Comparison of ENCODE assay signal across 29 cellular contexts in genomic region chr10:215444-215843, GRCh38.
DNase-seq lines count a peak whose midpoint lies in the region; ATAC-seq, FAIRE-seq and TF ChIP-seq lines count a peak whose summit lies in the region.
"Had no signal": no experiment of that assay in that cellular context is flagged by ENCODE, and none has a peak within 500 bp of the region (broad histone marks: within the 10 kb centered on the region; RNA-seq: fewer than 3 reads in every experiment).

No MANE protein-coding gene starts in this region.

- TF ChIP-seq POLR2A in HepG2 (IDR thresholded peaks at IDR 0.05; ENCODE audit: insufficient read depth in 1 of 2, low read depth in 2 of 2, low read length in 2 of 2) (no peak), right lobe of liver (IDR thresholded peaks at IDR 0.05) (no peak)

- H3K4me1 ChIP-seq in HepG2 (ENCODE audit: insufficient read depth, low read length), result peaks cover 15% of the 10 kb centered on the region; the same call in 1 of the 2 replicates
- peaks cover 0 to 9% (median 3%) of the 10 kb centered on the region in 4 donors for H3K4me1 ChIP-seq in right lobe of liver

- H3K4me3 ChIP-seq in HepG2 (replicated peaks in 1 of 3; ENCODE audit: insufficient read depth in 1 of 3, low read depth in 2 of 3, low read length in 3 of 3) (no peak overlapping the region), right lobe of liver (no peak overlapping the region)
- H3K4me3 ChIP-seq: A549; BLaER1; BLaER1 treated with 17β-estradiol and CSF1 and Interleukin-3, amounts not matched to agents 10 nM and 100 nM had no signal

- H3K79me2 ChIP-seq in HepG2 (ENCODE audit: insufficient read depth, low read length), result no peaks in the 10 kb centered on the region

- peaks cover 0 to 5% of the 10 kb centered on the region in 2 experiments; a peak in 2 of 5 replicates for H3K36me3 ChIP-seq in HepG2 (replicated peaks in 1 of 2; ENCODE audit: control insufficient read depth in 1 of 2, insufficient read depth in 2 of 2, low read length in 2 of 2)
- peaks cover 0 to 5% (median 0%) of the 10 kb centered on the region in 4 donors for H3K36me3 ChIP-seq in right lobe of liver
- H3K36me3 ChIP-seq: BE2C had no signal

- no peaks in the 10 kb centered on the region for H3K27me3 ChIP-seq in HepG2 (ENCODE audit: control insufficient read depth in 1 of 2, insufficient read depth in 2 of 2, low read length in 2 of 2)
- no peaks in the 10 kb centered on the region for H3K27me3 ChIP-seq in right lobe of liver
- H3K27me3 ChIP-seq: BE2C; BLaER1; BLaER1 treated with 17β-estradiol and CSF1 and Interleukin-3, amounts not matched to agents 10 nM and 100 nM had no signal

- H3K9me3 ChIP-seq in HepG2 (ENCODE audit: low read length), result no peaks in the 10 kb centered on the region
- H3K9me3 ChIP-seq in right lobe of liver, result no peaks in the 10 kb centered on the region
- H3K9me3 ChIP-seq: A549; BE2C; BLaER1; BLaER1 treated with 17β-estradiol and CSF1 and Interleukin-3, amounts not matched to agents 10 nM and 100 nM; Caco-2 had no signal

- TF ChIP-seq EP300 in HepG2 (IDR thresholded peaks at IDR 0.05; ENCODE audit: low read depth in 2 of 2, low read length in 2 of 2) (no peak), HepG2 (CRISPR knock-in tag; IDR thresholded peaks at IDR 0.05; ENCODE audit: borderline replicate concordance) (no peak)

- BruUV-seq in HepG2 (replicated peaks; lab: Mats Ljungman, UMichigan), result no TSS peak

- H4K20me1 ChIP-seq in HepG2 (ENCODE audit: insufficient read depth, low read length), result no peaks in the 10 kb centered on the region
- H4K20me1 ChIP-seq: BLaER1 had no signal

- intact Hi-C loops in HepG2 (cut with micrococcal nuclease; ENCODE audit: unreplicated experiment), result no loop called here
- intact Hi-C loops in right lobe of liver (cut with DNase I), result no loop called here

- CTCF ChIA-PET in HepG2 (lab: Yijun Ruan, JAX; ENCODE audit: low intra/inter-chr PET ratio, low total read pairs), result no interaction called here

- H3K27ac ChIP-seq in HepG2 (ENCODE audit: extremely low read length, insufficient read depth, low read length) (no peak overlapping the region), right lobe of liver (no peak overlapping the region)
- H3K27ac ChIP-seq: 22Rv1; A549; BLaER1; BLaER1 treated with 17β-estradiol and CSF1 and Interleukin-3, amounts not matched to agents 10 nM and 100 nM; C4-2B had no signal

- no peak overlapping the region for H3K9ac ChIP-seq in HepG2 (ENCODE audit: insufficient read depth, low read depth, low read length)
- H3K9ac ChIP-seq: BLaER1; BLaER1 treated with 17β-estradiol and CSF1 and Interleukin-3, amounts not matched to agents 10 nM and 100 nM had no signal

- in situ Hi-C loops in HepG2 (cut with HindIII; ENCODE audit: extremely low pct_ligation_motif_present, low pct_unique_long_range_greater_than_20kb), result no loop called here

- WGBS in HepG2 (ENCODE audit: low lambda C conversion rate), result 76% methylated on average over 4 of the region's 4 CpGs
- WGBS in right lobe of liver (ENCODE audit: insufficient coverage, low coverage, low lambda C conversion rate, missing lambda C conversion rate), result 80% methylated on average over 4 of the region's 4 CpGs

- ATAC-seq in HepG2 (no peak), right lobe of liver (no peak)
- ATAC-seq: A549; CD8-positive, alpha-beta T cell had no signal

- no peak overlapping the region for H2AFZ ChIP-seq in HepG2 (ENCODE audit: low read length)

- TF ChIP-seq RAD21 in HepG2 (CRISPR knock-in tag; IDR thresholded peaks at IDR 0.05), result no peak

- POLR2A ChIA-PET in HepG2 (lab: Yijun Ruan, JAX), result no interaction called here

- H3K4me2 ChIP-seq in HepG2 (ENCODE audit: low read depth, low read length), result no peak overlapping the region
- H3K4me2 ChIP-seq: A549; BLaER1; BLaER1 treated with 17β-estradiol and CSF1 and Interleukin-3, amounts not matched to agents 10 nM and 100 nM had no signal

- TF ChIP-seq CTCF in HepG2 (CRISPR knock-in tag; IDR thresholded peaks at IDR 0.05) (no peak), right lobe of liver (IDR thresholded peaks at IDR 0.05) (no peak)

- DNase-seq in HepG2 (ENCODE audit: low spot score), result no peak
- no peak for DNase-seq in right lobe of liver
- DNase-seq: 8988T; ACHN; AML-193; BE2C; C1 segment of cervical spinal cord; Caco-2; Calu3; CD4-positive, alpha-beta memory T cell; CD4-positive, alpha-beta T cell; CD4-positive, CD25-positive, alpha-beta regulatory T cell; CD8-positive, alpha-beta memory T cell; CD8-positive, alpha-beta T cell; COR-L47; DMS 273 treated with DMSO at 0.1 percent for 48 hours; DMS153; DMS53; DMS79; DMS79 treated with DMSO at 0.1 percent for 48 hours; DND-41; EL had no signal

- peak; percentile 68 for FAIRE-seq in HepG2 (lab: Jason Lieb, UNC)
- FAIRE-seq: A204.1, D721Med had no signal

TF ChIP-seq in HepG2, 621 proteins besides CTCF, POLR2A, EP300 and RAD21:
- TF ChIP-seq NR2F6 (IDR thresholded peaks at IDR 0.05), result peak; percentile 56
- TF ChIP-seq NR2F6 (CRISPR knock-in tag; IDR thresholded peaks at IDR 0.05), result peak; percentile 54; the same call in 1 of the 2 replicates
- TF ChIP-seq, protein P1, sequence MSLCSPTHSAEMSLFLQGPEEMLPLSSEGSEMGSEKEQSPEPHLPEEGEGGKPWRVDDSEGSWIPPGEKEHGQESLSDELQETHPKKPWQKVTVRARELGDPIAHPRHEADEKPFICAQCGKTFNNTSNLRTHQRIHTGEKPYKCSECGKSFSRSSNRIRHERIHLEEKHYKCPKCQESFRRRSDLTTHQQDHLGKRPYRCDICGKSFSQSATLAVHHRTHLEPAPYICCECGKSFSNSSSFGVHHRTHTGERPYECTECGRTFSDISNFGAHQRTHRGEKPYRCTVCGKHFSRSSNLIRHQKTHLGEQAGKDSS (CRISPR knock-in tag; IDR thresholded peaks at IDR 0.05; ENCODE audit: borderline replicate concordance, low read depth), result no peak
